12 cellular contexts compared by ENCODE assay signal in the genomic region with DNA sequence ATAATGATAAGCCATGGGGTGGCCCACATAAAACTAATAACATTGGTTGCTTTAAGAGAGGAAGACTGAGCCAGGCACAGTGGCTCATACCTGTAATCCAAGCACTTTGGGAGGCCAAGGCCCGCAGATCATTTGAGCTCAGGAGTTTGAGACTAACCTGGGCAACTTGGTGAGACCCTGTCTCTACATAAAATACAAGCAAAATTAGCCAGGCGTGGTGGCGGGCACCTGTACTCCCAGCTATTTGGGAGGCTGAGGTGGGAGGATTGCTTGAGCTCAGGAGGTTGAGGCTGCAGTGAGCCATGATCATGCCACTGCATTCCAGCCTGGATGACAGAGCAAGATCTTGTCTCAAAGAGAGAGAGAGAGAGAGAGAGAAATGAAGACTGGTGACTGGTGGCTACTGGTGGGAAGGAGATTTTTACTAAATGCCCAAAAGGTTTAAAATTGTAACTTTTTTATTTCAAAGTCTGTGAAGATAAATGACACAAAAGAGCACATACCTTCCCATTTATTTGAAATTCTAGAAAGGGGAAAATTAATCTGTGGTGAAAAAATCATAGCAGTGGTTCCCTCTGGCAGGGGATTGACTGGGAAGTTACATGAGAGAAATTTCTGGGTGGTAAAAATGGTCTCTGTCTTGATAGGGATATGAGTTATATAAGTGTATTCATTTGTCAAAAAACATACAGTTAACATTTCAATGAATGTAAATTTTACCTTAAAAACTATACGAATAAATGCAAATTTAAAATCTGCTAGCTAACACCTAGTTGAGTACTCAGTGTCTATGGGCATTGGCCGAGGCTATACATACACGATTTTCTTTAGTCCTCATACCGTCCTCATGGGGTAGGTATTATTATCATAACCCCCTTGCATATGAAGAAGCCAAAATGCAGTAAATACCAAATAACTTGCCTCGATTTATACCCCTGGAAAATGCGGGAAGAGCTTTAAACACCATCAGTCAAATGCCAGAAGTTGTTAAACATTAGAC. TPM values are rescaled to one million over a fixed set of nuclear protein-coding genes. Genes with fewer than 3 reads are reported as not detected.
A peak's percentile ranks its signal among the peaks of the same experiment; 100 is the strongest.
DNase-seq lines count a peak whose midpoint lies in the region; ATAC-seq and TF ChIP-seq lines count a peak whose summit lies in the region.
"Had no signal": no experiment of that assay in that cellular context is flagged by ENCODE, and none has a peak within 500 bp of the region (broad histone marks: within the 10 kb centered on the region; RNA-seq: fewer than 3 reads in every experiment).

No MANE protein-coding gene starts in this region.

- no peak overlapping the region for H3K27ac Mint-ChIP-seq in activated CD8-positive, alpha-beta memory T cell treated with anti-CD3 and anti-CD28 coated beads, Interleukin-2, amount 10 ng/mL, durations not matched to agents 7 days and 5 days
- H3K27ac Mint-ChIP-seq: activated naive CD8-positive, alpha-beta T cell treated with anti-CD3 and anti-CD28 coated beads, Interleukin-2, amount 50 U/mL, for 24 hours had no signal

- H3K4me3 ChIP-seq in right lobe of liver = no peak overlapping the region
- H3K4me3 ChIP-seq in suprapubic skin = no peak overlapping the region

- no peak overlapping the region for H3K4me3 Mint-ChIP-seq in activated CD8-positive, alpha-beta memory T cell treated with anti-CD3 and anti-CD28 coated beads, Interleukin-2, amount 10 ng/mL, durations not matched to agents 7 days and 5 days
- H3K4me3 Mint-ChIP-seq: activated naive CD8-positive, alpha-beta T cell treated with anti-CD3 and anti-CD28 coated beads, Interleukin-2, amount 50 U/mL, for 24 hours had no signal

- H3K27ac ChIP-seq in right lobe of liver (no peak overlapping the region), suprapubic skin (no peak overlapping the region)

- DNase-seq in activated gamma-delta T cell treated with Interleukin-2 at 50 U/mL for 16 hours (peak; percentile 4), activated gamma-delta T cell (lab: John Stamatoyannopoulos, UW) (no peak), right lobe of liver (peak; percentile 16 to 60 (median 53)), suprapubic skin (ENCODE audit: low spot score in 2 of 2) (peak; percentile 65 to 81), NOMO-1 (lab: John Stamatoyannopoulos, UW; ENCODE audit: unreplicated experiment in 2 of 2) (no peak)
- peak; percentile 39 for DNase-seq in activated CD8-positive, alpha-beta memory T cell treated with anti-CD3 and anti-CD28 coated beads, Interleukin-2, amount 10 ng/mL, durations not matched to agents 7 days and 5 days
- no peak for DNase-seq in stimulated activated CD4-positive, alpha-beta T cell treated with anti-CD3 and anti-CD28 coated beads, Interleukin-4, amount 100 ng/mL, for 1 hour
- DNase-seq: activated CD4-positive, alpha-beta T cell treated with anti-CD3 and anti-CD28 coated beads, Interleukin-2, amount 50 U/mL, for 4 hours; activated naive CD8-positive, alpha-beta T cell treated with anti-CD3 and anti-CD28 coated beads, Interleukin-2, amount 50 U/mL, for 24 hours; NCI-H2171 treated with DMSO at 0.1 percent for 48 hours; occipital lobe had no signal

- TF ChIP-seq POLR2A in right lobe of liver (IDR thresholded peaks at IDR 0.05) = no peak
- TF ChIP-seq POLR2A in suprapubic skin (IDR thresholded peaks at IDR 0.05) = no peak

- H3K9me3 Mint-ChIP-seq in activated CD8-positive, alpha-beta memory T cell treated with anti-CD3 and anti-CD28 coated beads, Interleukin-2, amount 10 ng/mL, durations not matched to agents 7 days and 5 days (ENCODE audit: low read depth) = no peaks in the 10 kb centered on the region
- H3K9me3 Mint-ChIP-seq: activated naive CD8-positive, alpha-beta T cell treated with anti-CD3 and anti-CD28 coated beads, Interleukin-2, amount 50 U/mL, for 24 hours had no signal

- H3K27me3 ChIP-seq in right lobe of liver (no peaks in the 10 kb centered on the region), suprapubic skin (no peaks in the 10 kb centered on the region)

- intact Hi-C loops in right lobe of liver (cut with DNase I) = no loop called here

- H3K27me3 Mint-ChIP-seq in activated CD8-positive, alpha-beta memory T cell treated with anti-CD3 and anti-CD28 coated beads, Interleukin-2, amount 10 ng/mL, durations not matched to agents 7 days and 5 days = no peaks in the 10 kb centered on the region
- H3K27me3 Mint-ChIP-seq: activated naive CD8-positive, alpha-beta T cell treated with anti-CD3 and anti-CD28 coated beads, Interleukin-2, amount 50 U/mL, for 24 hours had no signal

- no peak for ATAC-seq in activated CD8-positive, alpha-beta memory T cell treated with anti-CD3 and anti-CD28 coated beads, Interleukin-2, amount 10 ng/mL, durations not matched to agents 7 days and 5 days
- ATAC-seq in right lobe of liver (no peak), GM19463 (IDR thresholded peaks at IDR 0.05; ENCODE audit: unreplicated experiment) (no peak)
- ATAC-seq: activated naive CD8-positive, alpha-beta T cell treated with anti-CD3 and anti-CD28 coated beads, Interleukin-2, amount 50 U/mL, for 24 hours had no signal

- no peaks in the 10 kb centered on the region for H3K4me1 Mint-ChIP-seq in activated CD8-positive, alpha-beta memory T cell treated with anti-CD3 and anti-CD28 coated beads, Interleukin-2, amount 10 ng/mL, durations not matched to agents 7 days and 5 days
- H3K4me1 Mint-ChIP-seq: activated naive CD8-positive, alpha-beta T cell treated with anti-CD3 and anti-CD28 coated beads, Interleukin-2, amount 50 U/mL, for 24 hours had no signal

- H3K9me3 ChIP-seq in right lobe of liver (no peaks in the 10 kb centered on the region), suprapubic skin (no peaks in the 10 kb centered on the region)

- 69% methylated on average over 9 of the region's 9 CpGs for WGBS in right lobe of liver (ENCODE audit: insufficient coverage, low coverage, low lambda C conversion rate, missing lambda C conversion rate)
- 80% methylated on average over 9 of the region's 9 CpGs for WGBS in suprapubic skin

- TF ChIP-seq EP300 in suprapubic skin (IDR thresholded peaks at IDR 0.05) = no peak

- H3K36me3 Mint-ChIP-seq in activated CD8-positive, alpha-beta memory T cell treated with anti-CD3 and anti-CD28 coated beads, Interleukin-2, amount 10 ng/mL, durations not matched to agents 7 days and 5 days = no peaks in the 10 kb centered on the region

- CTCF ChIA-PET in activated CD8-positive, alpha-beta memory T cell treated with anti-CD3 and anti-CD28 coated beads, Interleukin-2, amount 10 ng/mL, durations not matched to agents 7 days and 5 days (lab: Charles Lee) = interaction anchor here (1.0 to 1.7 kb wide), 3 partner anchors 9 to 86 kb away, joined by 3 to 5 read pairs (median 3); no protein-coding TSS in a partner anchor

- H3K4me1 ChIP-seq in right lobe of liver (peaks cover 0 to 25% (median 10%) of the 10 kb centered on the region in 4 donors), suprapubic skin (peaks cover 27% of the 10 kb centered on the region)

- H3K36me3 ChIP-seq in right lobe of liver (peaks cover 3 to 22% (median 7%) of the 10 kb centered on the region in 4 donors), suprapubic skin (peaks cover 15% of the 10 kb centered on the region)

- no peak for TF ChIP-seq CTCF in right lobe of liver (IDR thresholded peaks at IDR 0.05)
- TF ChIP-seq CTCF in suprapubic skin (IDR thresholded peaks at IDR 0.05) = no peak

RNA-seq across cellular contexts. Expression of a gene that starts 2.2 kb away (rescaled TPM):
- 1 to 10 TPM; 2.8 to 3.1 TPM for total RNA-seq in activated CD8-positive, alpha-beta memory T cell treated with anti-CD3 and anti-CD28 coated beads, Interleukin-2, amount 10 ng/mL, durations not matched to agents 7 days and 5 days
- total RNA-seq in right lobe of liver = 10 to 100 TPM; 22.7 to 30.7 (median 24.1) TPM
- 10 to 100 TPM; 12.9 to 49.1 (median 23.8) TPM for total RNA-seq in suprapubic skin

RNA-seq across cellular contexts. Expression of a gene that starts 51.2 kb away (rescaled TPM):
- total RNA-seq in activated CD8-positive, alpha-beta memory T cell treated with anti-CD3 and anti-CD28 coated beads, Interleukin-2, amount 10 ng/mL, durations not matched to agents 7 days and 5 days = 1,000 to 10,000 TPM in 1 of 2 experiments, 100 to 1,000 TPM in 1; 922 to 3,744 TPM
- 1,000 to 10,000 TPM in 3 of 6 experiments, 100 to 1,000 TPM in 1, under 1 TPM in 2; under 0.01 to 3,377 (median 977) TPM for total RNA-seq in right lobe of liver
- under 1 TPM; under 0.01 TPM for total RNA-seq in suprapubic skin

Comparison
In these comparisons a context has a peak if more than half of its experiments do, and no peak if none do; other contexts are left out.
1. DNase-seq: peak in activated gamma-delta T cell treated with Interleukin-2 at 50 U/mL for 16 hours (single experiment), activated CD8-positive, alpha-beta memory T cell treated with anti-CD3 and anti-CD28 coated beads, Interleukin-2, amount 10 ng/mL, durations not matched to agents 7 days and 5 days (single experiment), right lobe of liver (3 of 3) and suprapubic skin (2 of 2); none in activated gamma-delta T cell (single experiment), NOMO-1 (0 of 2) and stimulated activated CD4-positive, alpha-beta T cell treated with anti-CD3 and anti-CD28 coated beads, Interleukin-4, amount 100 ng/mL, for 1 hour (single experiment).